27 cellular contexts compared by ENCODE assay signal in the genomic region with DNA sequence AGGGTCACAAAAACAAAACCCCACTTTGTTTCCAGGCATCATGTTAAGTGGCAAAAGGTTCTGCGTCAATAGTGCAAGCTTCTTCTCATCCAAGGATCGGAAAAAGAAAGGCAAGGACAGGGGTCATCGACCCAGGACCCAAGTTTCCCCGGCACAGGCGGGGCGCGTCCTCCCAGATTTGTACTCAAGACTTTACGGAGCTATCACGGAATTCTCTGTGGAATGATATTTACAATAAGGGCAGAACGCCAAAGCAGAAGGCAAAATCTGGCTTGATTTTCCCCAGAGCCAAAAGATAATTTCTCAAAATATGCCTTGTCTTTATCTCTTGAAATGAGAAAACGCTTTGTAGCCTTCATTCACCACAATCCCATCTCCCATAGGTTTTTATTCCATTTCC. TPM values are rescaled to one million over a fixed set of nuclear protein-coding genes. Genes with fewer than 3 reads are reported as not detected.
DNase-seq lines count a peak whose midpoint lies in the region; ATAC-seq and TF ChIP-seq lines count a peak whose summit lies in the region.
"Had no signal": no experiment of that assay in that cellular context is flagged by ENCODE, and none has a peak within 500 bp of the region (broad histone marks: within the 10 kb centered on the region; RNA-seq: fewer than 3 reads in every experiment).

No MANE protein-coding gene starts in this region.

- H3K4me1 Mint-ChIP-seq in GM23338 (peaks cover 47% of the 10 kb centered on the region), brain (peaks cover 70% of the 10 kb centered on the region), glutamatergic neuron (ENCODE audit: low read depth, unreplicated experiment) (peaks cover 29% of the 10 kb centered on the region), nephron progenitor cell (peaks cover 70% of the 10 kb centered on the region)
- H3K4me1 Mint-ChIP-seq: stimulated activated effector memory CD8-positive, alpha-beta T cell treated with anti-CD3 and anti-CD28 coated beads, Interleukin-12 subunit alpha, Interleukin-12 subunit beta, amount 100 ng/mL, for 72 hours had no signal

- peaks cover 38% of the 10 kb centered on the region for H3K4me1 ChIP-seq in GM23338 (ENCODE audit: insufficient read depth)
- H3K4me1 ChIP-seq: foreskin keratinocyte, psoas muscle had no signal

- no peaks in the 10 kb centered on the region; the same call in 1 of the 2 replicates for H3K79me2 ChIP-seq in GM23338 (replicated peaks; ENCODE audit: insufficient read depth)

- peak overlapping the region; percentile 34; the same call in 1 of the 2 replicates for H3K4me3 ChIP-seq in GM23338
- H3K4me3 ChIP-seq: BLaER1 treated with 17β-estradiol and CSF1 and Interleukin-3, amounts not matched to agents 10 nM and 100 nM; cardiac muscle cell; psoas muscle had no signal

- DNase-seq in GM23338 (ENCODE audit: low spot score) (no peak), glutamatergic neuron (no peak), nephron progenitor cell (no peak), cerebellar nuclear complex (lab: John Stamatoyannopoulos, UW) (no peak), SW 1271 (lab: John Stamatoyannopoulos, UW) (no peak), NCI-H2081 (lab: John Stamatoyannopoulos, UW) (no peak), DMS53 treated with DMSO at 0.1 percent for 48 hours (lab: John Stamatoyannopoulos, UW; ENCODE audit: unreplicated experiment) (no peak)
- DNase-seq: activated CD4-positive, alpha-beta T cell treated with anti-CD3 and anti-CD28 coated beads, Interleukin-2, amount 10 ng/mL, durations not matched to agents 7 days and 5 days; activated naive CD4-positive, alpha-beta T cell treated with anti-CD3 and anti-CD28 coated beads for 36 hours; amniotic stem cell; COR-L47; DMS79; erythroblast; foreskin keratinocyte; GF-D8; hippocampal formation; immature natural killer cell; NCI-H2081 treated with DMSO at 0.1 percent for 48 hours; NCI-H82; psoas muscle; stimulated activated CD4-positive, alpha-beta T cell treated with anti-CD3 and anti-CD28 coated beads, Interleukin-2, amount 100 ng/mL, for 48 hours; WERI-Rb-1 had no signal

- H3K27me3 ChIP-seq in GM23338 (ENCODE audit: insufficient read depth), result no peaks in the 10 kb centered on the region
- H3K27me3 ChIP-seq: BLaER1 treated with 17β-estradiol and CSF1 and Interleukin-3, amounts not matched to agents 10 nM and 100 nM; cardiac muscle cell; foreskin keratinocyte had no signal

- H3K27ac Mint-ChIP-seq in GM23338 (no peak overlapping the region), brain (peak overlapping the region in 4 of 5 experiments; percentile 15 to 69 (median 47)), glutamatergic neuron (ENCODE audit: unreplicated experiment) (no peak overlapping the region), nephron progenitor cell (peak overlapping the region; percentile 9)
- H3K27ac Mint-ChIP-seq: activated CD4-positive, alpha-beta T cell treated with anti-CD3 and anti-CD28 coated beads, Interleukin-2, amount 10 ng/mL, durations not matched to agents 7 days and 5 days; activated naive CD4-positive, alpha-beta T cell treated with anti-CD3 and anti-CD28 coated beads for 36 hours; immature natural killer cell; stimulated activated effector memory CD8-positive, alpha-beta T cell treated with anti-CD3 and anti-CD28 coated beads, Interleukin-12 subunit alpha, Interleukin-12 subunit beta, amount 100 ng/mL, for 72 hours had no signal

- no peaks in the 10 kb centered on the region for H3K36me3 ChIP-seq in GM23338 (ENCODE audit: insufficient read depth)
- H3K36me3 ChIP-seq: BLaER1 treated with 17β-estradiol and CSF1 and Interleukin-3, amounts not matched to agents 10 nM and 100 nM; cardiac muscle cell; WERI-Rb-1 had no signal

- 0 out of 2 replicates have a peak, but pooled peaks cover 7% of the 10 kb centered on the region for H3F3A ChIP-seq in GM23338 (replicated peaks; ENCODE audit: low read depth)

- TF ChIP-seq CTCF in GM23338 (conservative IDR thresholded peaks at IDR 0.05; ENCODE audit: low read depth in 2 of 2) (no peak), brain (conservative IDR thresholded peaks at IDR 0.05) (no peak), glutamatergic neuron (IDR thresholded peaks at IDR 0.05; ENCODE audit: partially characterized antibody, unreplicated experiment) (no peak), nephron progenitor cell (IDR thresholded peaks at IDR 0.05) (no peak)

- no peak overlapping the region for H3K4me3 Mint-ChIP-seq in GM23338
- peak overlapping the region in 4 of 5 experiments; percentile 9 to 58 (median 46) for H3K4me3 Mint-ChIP-seq in brain
- peak overlapping the region; percentile 48 for H3K4me3 Mint-ChIP-seq in glutamatergic neuron (ENCODE audit: unreplicated experiment)
- no peak overlapping the region for H3K4me3 Mint-ChIP-seq in nephron progenitor cell
- H3K4me3 Mint-ChIP-seq: activated CD4-positive, alpha-beta T cell treated with anti-CD3 and anti-CD28 coated beads, Interleukin-2, amount 10 ng/mL, durations not matched to agents 7 days and 5 days; activated naive CD4-positive, alpha-beta T cell treated with anti-CD3 and anti-CD28 coated beads for 36 hours; immature natural killer cell; stimulated activated effector memory CD8-positive, alpha-beta T cell treated with anti-CD3 and anti-CD28 coated beads, Interleukin-12 subunit alpha, Interleukin-12 subunit beta, amount 100 ng/mL, for 72 hours had no signal

- H3K27me3 Mint-ChIP-seq in GM23338 (ENCODE audit: insufficient read depth, low read depth, poor library complexity), result peaks cover 12% of the 10 kb centered on the region
- H3K27me3 Mint-ChIP-seq in brain, result no peaks in the 10 kb centered on the region
- H3K27me3 Mint-ChIP-seq in glutamatergic neuron (ENCODE audit: unreplicated experiment), result no peaks in the 10 kb centered on the region
- peaks cover 6% of the 10 kb centered on the region for H3K27me3 Mint-ChIP-seq in nephron progenitor cell (ENCODE audit: low read depth, poor library complexity)

- H3K36me3 Mint-ChIP-seq in GM23338 (ENCODE audit: low read depth), result no peaks in the 10 kb centered on the region
- H3K36me3 Mint-ChIP-seq in brain, result peaks cover 8% of the 10 kb centered on the region
- H3K36me3 Mint-ChIP-seq in glutamatergic neuron (ENCODE audit: unreplicated experiment), result no peaks in the 10 kb centered on the region
- H3K36me3 Mint-ChIP-seq in nephron progenitor cell (ENCODE audit: low read depth), result peaks cover 15% of the 10 kb centered on the region
- H3K36me3 Mint-ChIP-seq: immature natural killer cell; stimulated activated effector memory CD8-positive, alpha-beta T cell treated with anti-CD3 and anti-CD28 coated beads, Interleukin-12 subunit alpha, Interleukin-12 subunit beta, amount 100 ng/mL, for 72 hours had no signal

- H3K27ac ChIP-seq in GM23338 (ENCODE audit: low read depth), result no peak overlapping the region
- H3K27ac ChIP-seq: BLaER1 treated with 17β-estradiol and CSF1 and Interleukin-3, amounts not matched to agents 10 nM and 100 nM; cardiac muscle cell; foreskin keratinocyte; psoas muscle; WERI-Rb-1 had no signal

- H2AFZ ChIP-seq in GM23338, result no peak overlapping the region

- H3K4me2 ChIP-seq in GM23338, result peak overlapping the region; percentile 62
- H3K4me2 ChIP-seq: BLaER1 treated with 17β-estradiol and CSF1 and Interleukin-3, amounts not matched to agents 10 nM and 100 nM had no signal

- no peaks in the 10 kb centered on the region for H4K20me1 ChIP-seq in GM23338 (replicated peaks; ENCODE audit: insufficient read depth)
- H4K20me1 ChIP-seq: BLaER1 treated with 17β-estradiol and CSF1 and Interleukin-3, amounts not matched to agents 10 nM and 100 nM had no signal

- H3K9me3 Mint-ChIP-seq in GM23338 (no peaks in the 10 kb centered on the region), brain (no peaks in the 10 kb centered on the region), glutamatergic neuron (ENCODE audit: unreplicated experiment) (peaks cover 2% of the 10 kb centered on the region), nephron progenitor cell (no peaks in the 10 kb centered on the region)
- H3K9me3 Mint-ChIP-seq: activated CD4-positive, alpha-beta T cell treated with anti-CD3 and anti-CD28 coated beads, Interleukin-2, amount 10 ng/mL, durations not matched to agents 7 days and 5 days; activated naive CD4-positive, alpha-beta T cell treated with anti-CD3 and anti-CD28 coated beads for 36 hours had no signal

- no peaks in the 10 kb centered on the region for H3K9me2 ChIP-seq in GM23338 (ENCODE audit: insufficient read depth)

- ATAC-seq in GM23338, result no peak
- ATAC-seq: foreskin keratinocyte; HCT116; psoas muscle; stimulated activated effector memory CD8-positive, alpha-beta T cell treated with anti-CD3 and anti-CD28 coated beads, Interleukin-12 subunit alpha, Interleukin-12 subunit beta, amount 100 ng/mL, for 72 hours had no signal

TF ChIP-seq in GM23338, 12 proteins besides CTCF, POLR2A, EP300 and RAD21 (continues in another document):
- TF ChIP-seq, protein P1, sequence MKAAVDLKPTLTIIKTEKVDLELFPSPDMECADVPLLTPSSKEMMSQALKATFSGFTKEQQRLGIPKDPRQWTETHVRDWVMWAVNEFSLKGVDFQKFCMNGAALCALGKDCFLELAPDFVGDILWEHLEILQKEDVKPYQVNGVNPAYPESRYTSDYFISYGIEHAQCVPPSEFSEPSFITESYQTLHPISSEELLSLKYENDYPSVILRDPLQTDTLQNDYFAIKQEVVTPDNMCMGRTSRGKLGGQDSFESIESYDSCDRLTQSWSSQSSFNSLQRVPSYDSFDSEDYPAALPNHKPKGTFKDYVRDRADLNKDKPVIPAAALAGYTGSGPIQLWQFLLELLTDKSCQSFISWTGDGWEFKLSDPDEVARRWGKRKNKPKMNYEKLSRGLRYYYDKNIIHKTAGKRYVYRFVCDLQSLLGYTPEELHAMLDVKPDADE (IDR thresholded peaks at IDR 0.05), result no peak

RNA-seq across cellular contexts. Expression of a gene that starts 25.4 kb away (rescaled TPM):
- 2.0 and 3.9 TPM in 2 replicates for total RNA-seq in GM23338 (2014; rRNA removed; shearing (Covaris generic))
- polyA plus RNA-seq in GM23338 (2016; fragmentation: Nextera tagmentation; extraction: Ambion mirVana), result 0.47 and 0.50 TPM in 2 replicates
- polyA plus RNA-seq in brain (ENCODE audit: insufficient read depth, low read depth, low replicate concordance), result 0.64 TPM
- 24.5 TPM for total RNA-seq in glutamatergic neuron (ENCODE audit: unreplicated experiment)
- total RNA-seq: activated CD4-positive, alpha-beta T cell treated with anti-CD3 and anti-CD28 coated beads, Interleukin-2, amount 10 ng/mL, durations not matched to agents 7 days and 5 days; activated naive CD4-positive, alpha-beta T cell treated with anti-CD3 and anti-CD28 coated beads for 36 hours; foreskin keratinocyte had no signal
- polyA plus RNA-seq: foreskin keratinocyte, immature natural killer cell had no signal

Comparison
In these comparisons a context has a peak if more than half of its experiments do, and no peak if none do; other contexts are left out.
1. H3K27ac Mint-ChIP-seq: peak in brain (4 of 5) and nephron progenitor cell (single experiment); none in GM23338 (single experiment) and glutamatergic neuron (single experiment).
2. H3K4me3 Mint-ChIP-seq: peak in brain (4 of 5) and glutamatergic neuron (single experiment); none in GM23338 (single experiment) and nephron progenitor cell (single experiment).